In the genomic region with DNA sequence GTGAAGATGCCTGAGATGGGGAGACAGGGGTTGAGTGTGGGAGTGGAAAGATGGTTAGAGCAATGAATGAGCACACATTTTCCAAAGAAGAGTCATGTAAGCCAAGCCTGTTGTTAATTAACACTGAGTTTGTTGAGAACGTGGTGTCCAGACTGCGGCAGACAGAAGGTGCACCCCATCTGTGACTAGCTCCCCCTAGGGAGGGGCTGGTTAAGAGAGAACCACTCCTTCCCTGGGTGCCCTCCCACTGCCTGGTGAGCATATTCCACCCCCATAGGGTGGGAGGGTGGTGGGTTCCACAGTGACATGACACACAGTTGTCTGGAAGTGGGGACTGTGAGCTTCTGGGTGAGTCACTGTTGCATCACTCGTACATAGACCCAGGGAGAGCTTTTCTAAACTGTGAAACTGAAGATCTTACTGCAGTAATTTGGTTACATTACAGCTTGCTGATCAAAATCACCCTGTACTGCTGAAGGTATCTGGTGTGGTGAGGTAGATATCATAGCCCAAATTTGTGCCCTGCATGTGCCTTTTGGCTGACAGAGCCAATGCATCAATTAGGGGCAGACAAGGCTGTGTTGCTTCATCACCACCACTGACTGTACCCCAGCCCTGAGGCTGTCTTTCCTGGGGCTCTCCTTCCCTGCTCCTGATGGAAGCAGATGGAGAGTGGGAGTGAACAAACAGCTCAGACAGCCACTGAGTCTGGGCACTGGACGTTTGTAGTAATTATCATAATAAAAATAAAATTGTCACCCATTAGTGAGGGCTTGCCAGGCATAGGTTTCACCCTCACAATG, we compare ENCODE assay signal across 10 cellular contexts.
A peak's percentile ranks its signal among the peaks of the same experiment; 100 is the strongest.
DNase-seq lines count a peak whose midpoint lies in the region; ATAC-seq and TF ChIP-seq lines count a peak whose summit lies in the region.
"Had no signal": no experiment of that assay in that cellular context is flagged by ENCODE, and none has a peak within 500 bp of the region (broad histone marks: within the 10 kb centered on the region; RNA-seq: fewer than 3 reads in every experiment).

No MANE protein-coding gene starts in this region.

- H2AFZ ChIP-seq in hepatocyte, result no peak overlapping the region

- no peak overlapping the region for H3K27ac ChIP-seq in hepatocyte
- H3K27ac ChIP-seq: adrenal gland had no signal

- no peaks in the 10 kb centered on the region for H3K36me3 ChIP-seq in hepatocyte (replicated peaks; ENCODE audit: insufficient read depth, low read depth)
- H3K36me3 ChIP-seq: adrenal gland had no signal

- no peaks in the 10 kb centered on the region for H3K9me3 ChIP-seq in hepatocyte (ENCODE audit: low read depth)
- H3K9me3 ChIP-seq: adrenal gland had no signal

- H3K4me1 ChIP-seq in hepatocyte (ENCODE audit: insufficient read depth), result no peaks in the 10 kb centered on the region
- H3K4me1 ChIP-seq: adrenal gland had no signal

- DNase-seq in DMS53 (lab: John Stamatoyannopoulos, UW) (peak; percentile 20), DMS53 treated with DMSO at 0.1 percent for 48 hours (lab: John Stamatoyannopoulos, UW; ENCODE audit: unreplicated experiment) (no peak), hepatocyte (ENCODE audit: low spot score) (peak; percentile 11), NCI-H2107 treated with DMSO at 0.1 percent for 48 hours (lab: John Stamatoyannopoulos, UW; ENCODE audit: unreplicated experiment) (no peak), LoVo (ENCODE audit: low spot score) (no peak)
- peak; percentile 81 for DNase-seq in activated CD8-positive, alpha-beta memory T cell treated with anti-CD3 and anti-CD28 coated beads, Interleukin-2, amount 50 U/mL, for 48 hours
- peak; percentile 20 for DNase-seq in stimulated activated CD8-positive, alpha-beta memory T cell treated with anti-CD3 and anti-CD28 coated beads, Interleukin-7, amount 100 ng/mL, for 24 hours (ENCODE audit: low read depth)
- DNase-seq: adrenal gland, NCI-H2081 had no signal

- no peaks in the 10 kb centered on the region for H4K20me1 ChIP-seq in hepatocyte (ENCODE audit: insufficient read depth, poor library complexity, severe bottlenecking)

- no peaks in the 10 kb centered on the region for H3K79me2 ChIP-seq in hepatocyte

- no peak for ATAC-seq in HG02852 (IDR thresholded peaks at IDR 0.05; ENCODE audit: unreplicated experiment)

- H3K4me2 ChIP-seq in hepatocyte, result no peak overlapping the region

- TF ChIP-seq CTCF in hepatocyte (IDR thresholded peaks at IDR 0.05; ENCODE audit: poor library complexity), result no peak

- no peaks in the 10 kb centered on the region for H3K9me2 ChIP-seq in hepatocyte (replicated peaks; ENCODE audit: insufficient read depth)

- 55% methylated on average over 4 of the region's 4 CpGs for WGBS in hepatocyte (ENCODE audit: low lambda C conversion rate, missing lambda C conversion rate)

- H3K27me3 ChIP-seq in hepatocyte, result no peaks in the 10 kb centered on the region
- H3K27me3 ChIP-seq: adrenal gland had no signal

- H3K4me3 ChIP-seq in hepatocyte, result no peak overlapping the region
- H3K4me3 ChIP-seq: adrenal gland had no signal

Comparison
In these comparisons a context has a peak if more than half of its experiments do, and no peak if none do; other contexts are left out.
1. DNase-seq: peak in DMS53 (single experiment), activated CD8-positive, alpha-beta memory T cell treated with anti-CD3 and anti-CD28 coated beads, Interleukin-2, amount 50 U/mL, for 48 hours (single experiment), hepatocyte (single experiment) and stimulated activated CD8-positive, alpha-beta memory T cell treated with anti-CD3 and anti-CD28 coated beads, Interleukin-7, amount 100 ng/mL, for 24 hours (single experiment); none in DMS53 treated with DMSO at 0.1 percent for 48 hours (single experiment), NCI-H2107 treated with DMSO at 0.1 percent for 48 hours (single experiment) and LoVo (single experiment).